Comparison of ENCODE assay signal across 1 cellular context in genomic region chr17:33948299-33948698, GRCh38.
A peak's percentile ranks its signal among the peaks of the same experiment; 100 is the strongest.
TF ChIP-seq lines count a peak whose summit lies in the region.

No MANE protein-coding gene starts in this region.

TF ChIP-seq in K562, 482 proteins besides CTCF, POLR2A, EP300 and RAD21 (continued from another document):
- TF ChIP-seq MGA (IDR thresholded peaks at IDR 0.05) (peak; percentile 19; the same call in 1 of the 2 replicates), RBM14 (IDR thresholded peaks at IDR 0.05; ENCODE audit: borderline replicate concordance, insufficient read depth, low read depth, low read length) (no peak), C11orf30 (IDR thresholded peaks at IDR 0.05; ENCODE audit: low read depth) (no peak), ETV5 (CRISPR knock-in tag; IDR thresholded peaks at IDR 0.05; ENCODE audit: low read depth) (no peak)
